ENCODE assay signal across 1 cellular context in genomic region chr3:170364965-170365364, GRCh38.
TF ChIP-seq lines count a peak whose summit lies in the region.

No MANE protein-coding gene starts in this region.

TF ChIP-seq in WTC11, 78 proteins besides CTCF, POLR2A, EP300 and RAD21 (continued from another document):
- TF ChIP-seq, protein P1, sequence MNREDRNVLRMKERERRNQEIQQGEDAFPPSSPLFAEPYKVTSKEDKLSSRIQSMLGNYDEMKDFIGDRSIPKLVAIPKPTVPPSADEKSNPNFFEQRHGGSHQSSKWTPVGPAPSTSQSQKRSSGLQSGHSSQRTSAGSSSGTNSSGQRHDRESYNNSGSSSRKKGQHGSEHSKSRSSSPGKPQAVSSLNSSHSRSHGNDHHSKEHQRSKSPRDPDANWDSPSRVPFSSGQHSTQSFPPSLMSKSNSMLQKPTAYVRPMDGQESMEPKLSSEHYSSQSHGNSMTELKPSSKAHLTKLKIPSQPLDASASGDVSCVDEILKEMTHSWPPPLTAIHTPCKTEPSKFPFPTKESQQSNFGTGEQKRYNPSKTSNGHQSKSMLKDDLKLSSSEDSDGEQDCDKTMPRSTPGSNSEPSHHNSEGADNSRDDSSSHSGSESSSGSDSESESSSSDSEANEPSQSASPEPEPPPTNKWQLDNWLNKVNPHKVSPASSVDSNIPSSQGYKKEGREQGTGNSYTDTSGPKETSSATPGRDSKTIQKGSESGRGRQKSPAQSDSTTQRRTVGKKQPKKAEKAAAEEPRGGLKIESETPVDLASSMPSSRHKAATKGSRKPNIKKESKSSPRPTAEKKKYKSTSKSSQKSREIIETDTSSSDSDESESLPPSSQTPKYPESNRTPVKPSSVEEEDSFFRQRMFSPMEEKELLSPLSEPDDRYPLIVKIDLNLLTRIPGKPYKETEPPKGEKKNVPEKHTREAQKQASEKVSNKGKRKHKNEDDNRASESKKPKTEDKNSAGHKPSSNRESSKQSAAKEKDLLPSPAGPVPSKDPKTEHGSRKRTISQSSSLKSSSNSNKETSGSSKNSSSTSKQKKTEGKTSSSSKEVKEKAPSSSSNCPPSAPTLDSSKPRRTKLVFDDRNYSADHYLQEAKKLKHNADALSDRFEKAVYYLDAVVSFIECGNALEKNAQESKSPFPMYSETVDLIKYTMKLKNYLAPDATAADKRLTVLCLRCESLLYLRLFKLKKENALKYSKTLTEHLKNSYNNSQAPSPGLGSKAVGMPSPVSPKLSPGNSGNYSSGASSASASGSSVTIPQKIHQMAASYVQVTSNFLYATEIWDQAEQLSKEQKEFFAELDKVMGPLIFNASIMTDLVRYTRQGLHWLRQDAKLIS (CRISPR knock-in tag; IDR thresholded peaks at IDR 0.05; ENCODE audit: borderline replicate concordance) = no peak
- TF ChIP-seq ATF3 (CRISPR knock-in tag; conservative IDR thresholded peaks at IDR 0.05) (no peak), ZNF512 (CRISPR knock-in tag; IDR thresholded peaks at IDR 0.05; ENCODE audit: borderline replicate concordance) (no peak), ZMAT4 (CRISPR knock-in tag; IDR thresholded peaks at IDR 0.05) (no peak), GTF2I (CRISPR knock-in tag; conservative IDR thresholded peaks at IDR 0.05) (no peak), SOX15 (CRISPR knock-in tag; IDR thresholded peaks at IDR 0.05) (no peak)
